Comparison of ENCODE assay signal across 8 cellular contexts in the genomic region with DNA sequence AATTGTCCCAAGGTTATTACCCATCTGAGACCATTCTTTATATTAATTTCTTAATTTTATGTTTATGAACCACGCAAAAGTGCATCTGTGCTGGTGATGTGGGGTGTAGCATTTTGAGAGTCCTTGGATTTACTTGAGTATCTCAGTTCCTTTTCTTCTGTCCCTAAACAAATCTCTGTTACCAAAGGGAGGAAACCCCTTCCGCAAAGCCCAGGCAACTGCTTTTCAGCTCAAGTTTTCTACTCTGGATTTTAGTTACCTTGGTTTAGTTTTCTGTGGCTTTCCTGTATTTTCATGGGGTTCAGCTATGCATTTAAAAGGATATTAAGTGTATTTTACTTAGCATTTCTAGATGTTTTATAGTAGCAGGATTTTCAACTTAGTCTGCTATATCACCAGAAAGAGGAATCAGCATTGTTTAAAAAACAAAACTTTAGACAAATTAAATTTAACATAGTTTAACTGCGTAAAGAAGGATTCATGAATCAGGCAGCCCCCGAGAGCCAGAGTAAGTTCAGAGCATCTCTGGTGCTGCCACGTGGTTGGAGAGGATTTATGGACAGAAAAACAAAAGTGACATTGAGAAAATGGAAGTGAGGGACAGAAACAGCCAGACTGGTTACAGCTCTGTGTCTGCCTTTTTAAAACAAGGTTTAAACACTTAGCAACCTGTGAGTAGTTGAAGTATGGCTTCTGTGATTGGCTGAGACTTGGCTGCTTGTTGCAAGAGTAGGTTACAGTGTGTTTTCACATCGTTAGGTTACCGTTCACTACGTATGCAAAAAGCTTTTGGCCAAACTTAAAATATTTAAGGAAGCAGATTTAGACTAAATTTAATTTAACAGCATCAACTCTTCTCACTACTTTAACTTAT. TPM values are rescaled to one million over a fixed set of nuclear protein-coding genes. Genes with fewer than 3 reads are reported as not detected.
DNase-seq lines count a peak whose midpoint lies in the region; ATAC-seq and TF ChIP-seq lines count a peak whose summit lies in the region.

No MANE protein-coding gene starts in this region.

- in situ Hi-C loops in GM13976 (cut with MboI; ENCODE audit: low sequenced_read_pairs, unreplicated experiment) = loop anchor here (10.0 to 25.0 kb wide), 3 partner anchors 110 to 452 kb away; no protein-coding TSS in a partner anchor

- ATAC-seq in GM21381 (IDR thresholded peaks at IDR 0.05; ENCODE audit: unreplicated experiment) = peak; percentile 82
- peak; percentile 85 for ATAC-seq in HG03571 (IDR thresholded peaks at IDR 0.05; ENCODE audit: unreplicated experiment)
- peak; percentile 56 to 96 (median 72) for ATAC-seq in T-cell (replicated peaks in 1 of 4)

- no peak for TF ChIP-seq CTCF in GM13976 (IDR thresholded peaks at IDR 0.05; ENCODE audit: borderline replicate concordance, control extremely low read depth, extremely low read depth, insufficient read depth, missing control alignments)
- no peak for TF ChIP-seq CTCF in chondrocyte (IDR thresholded peaks at IDR 0.05)

- CTCF ChIA-PET in T-cell (lab: Charles Lee) = interaction anchor here (0.6 to 1.2 kb wide), 8 partner anchors 10 to 1773 kb away, joined by 3 to 4 read pairs (median 3); a partner anchor contains a TSS

- peak; percentile 47 for DNase-seq in GM13976 (ENCODE audit: low spot score)
- peak in 7 of 34 experiments; percentile 15 to 57 (median 29) for DNase-seq in T-cell
- DNase-seq in immature natural killer cell = peak in 2 of 3 donors; percentile 30 to 36
- no peak for DNase-seq in HuH-7 (ENCODE audit: low spot score)
- no peak for DNase-seq in chondrocyte (ENCODE audit: low spot score)
- DNase-seq in COLO829 (ENCODE audit: low spot score) = no peak

- H3K4me1 Mint-ChIP-seq in T-cell (peaks cover 0 to 5% (median 0%) of the 10 kb centered on the region in 3 donors), immature natural killer cell (no peaks in the 10 kb centered on the region), chondrocyte (ENCODE audit: low read depth) (peaks cover 26% of the 10 kb centered on the region)

- H3K27me3 Mint-ChIP-seq in T-cell = peaks cover 12 to 31% of the 10 kb centered on the region in 2 donors
- peaks cover 3 to 23% (median 5%) of the 10 kb centered on the region in 3 donors for H3K27me3 Mint-ChIP-seq in immature natural killer cell (ENCODE audit: low read depth in 3 of 3)
- H3K27me3 Mint-ChIP-seq in chondrocyte (ENCODE audit: low read depth) = no peaks in the 10 kb centered on the region

- H3K27ac Mint-ChIP-seq in T-cell (no peak overlapping the region), immature natural killer cell (no peak overlapping the region), chondrocyte (ENCODE audit: unreplicated experiment) (no peak overlapping the region)

- no peaks in the 10 kb centered on the region for H3K9me3 Mint-ChIP-seq in T-cell
- peaks cover 0 to 5% (median 0%) of the 10 kb centered on the region in 6 donors for H3K9me3 Mint-ChIP-seq in immature natural killer cell
- H3K9me3 Mint-ChIP-seq in chondrocyte (ENCODE audit: low read depth) = no peaks in the 10 kb centered on the region

- H3K36me3 Mint-ChIP-seq in T-cell = no peaks in the 10 kb centered on the region
- no peaks in the 10 kb centered on the region for H3K36me3 Mint-ChIP-seq in immature natural killer cell
- H3K36me3 Mint-ChIP-seq in chondrocyte (ENCODE audit: low read depth) = no peaks in the 10 kb centered on the region

- POLR2A ChIA-PET in T-cell (lab: Charles Lee) = no interaction called here

- no peak overlapping the region for H3K4me3 Mint-ChIP-seq in T-cell
- H3K4me3 Mint-ChIP-seq in immature natural killer cell = no peak overlapping the region
- no peak overlapping the region for H3K4me3 Mint-ChIP-seq in chondrocyte (ENCODE audit: unreplicated experiment)

RNA-seq across cellular contexts. Expression of a gene that starts 9.6 kb away (rescaled TPM):
- total RNA-seq in T-cell (1 to 10 TPM in 1 of 5 donors, under 1 TPM in 3, not detected in 1; 0.37 to 1.2 (median 0.64) TPM), chondrocyte (33.0 to 53.8 TPM (median 49.2 TPM) in 3 replicates)
- 1 to 10 TPM in 1 of 3 donors, under 1 TPM in 2; 0.19 to 2.1 (median 0.20) TPM for polyA plus RNA-seq in immature natural killer cell

RNA-seq across cellular contexts. Expression of a gene that starts 20.4 kb away (rescaled TPM):
- total RNA-seq in T-cell (10 to 100 TPM in 4 of 5 donors, 1 to 10 TPM in 1; 9.5 to 23.5 (median 13.0) TPM), chondrocyte (44.5 to 49.2 TPM (median 47.8 TPM) in 3 replicates)
- polyA plus RNA-seq in immature natural killer cell = 1 to 10 TPM; 3.2 to 6.9 (median 4.7) TPM

Comparison
In these comparisons a context has a peak if more than half of its experiments do, and no peak if none do; other contexts are left out.
1. DNase-seq: peak in GM13976 (single experiment) and immature natural killer cell (2 of 3); none in HuH-7 (single experiment), chondrocyte (single experiment) and COLO829 (single experiment).
2. RNA of a gene that starts 9.6 kb away (total RNA-seq): 33.0 to 53.8 TPM in chondrocyte; 0.37 to 1.2 TPM in T-cell; every median in the first group is over 10 times any median in the second.
3. Peak in every context shown above with its lines, with median percentiles within 50 percentile points of each other: ATAC-seq.